8 cellular contexts compared by ENCODE assay signal in the genomic region with DNA sequence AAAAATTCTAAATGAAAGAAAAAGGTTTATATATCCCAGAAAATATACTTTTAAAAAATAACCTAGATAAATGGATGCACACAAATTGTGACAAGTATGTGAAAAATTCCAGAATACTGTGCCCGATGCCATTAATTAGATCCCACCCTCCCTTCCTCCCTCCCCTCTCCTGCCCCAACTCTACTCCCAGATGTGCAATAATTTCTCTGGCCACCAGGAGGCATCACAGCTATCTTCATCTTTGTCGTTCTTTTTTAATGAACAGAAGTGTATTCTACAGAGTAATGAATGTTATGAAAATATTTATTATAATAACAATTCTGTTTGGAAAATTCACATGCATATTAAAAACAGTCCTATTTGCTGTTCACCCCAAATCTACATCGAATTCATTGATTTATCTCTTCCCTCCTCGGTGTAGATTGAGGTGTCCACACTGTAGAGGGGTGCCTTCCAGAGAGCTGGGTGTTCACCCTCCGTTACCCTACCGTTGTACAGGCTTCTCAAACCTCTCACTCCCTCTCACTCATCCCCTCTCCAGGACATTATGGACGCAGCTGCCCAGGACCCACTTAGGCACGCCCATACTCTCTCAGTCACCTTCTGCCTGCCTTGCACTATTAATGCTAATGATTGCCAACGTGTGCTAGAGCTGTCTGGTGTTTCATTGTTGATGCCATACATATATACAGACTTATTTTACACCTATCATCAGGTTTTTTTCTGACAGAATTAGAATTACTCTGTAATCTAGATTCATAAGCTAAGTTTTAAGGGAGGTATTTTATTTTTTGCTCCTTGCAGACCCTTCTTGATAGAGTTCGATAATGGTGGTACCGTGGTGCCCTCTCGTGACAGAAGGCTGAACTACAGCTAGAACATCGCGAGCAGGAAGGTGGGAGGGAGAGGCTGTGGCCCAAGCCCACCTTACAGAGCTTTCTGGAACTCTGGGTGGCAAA. TPM values are rescaled to one million over a fixed set of nuclear protein-coding genes. Genes with fewer than 3 reads are reported as not detected.
DNase-seq lines count a peak whose midpoint lies in the region; ATAC-seq, FAIRE-seq and TF ChIP-seq lines count a peak whose summit lies in the region.

No MANE protein-coding gene starts in this region.

- no TSS peak for BruUV-seq in endothelial cell of umbilical vein (replicated peaks; lab: Mats Ljungman, UMichigan)

- H3K36me3 Mint-ChIP-seq in activated CD8-positive, alpha-beta memory T cell treated with anti-CD3 and anti-CD28 coated beads, Interleukin-2, amount 10 ng/mL, durations not matched to agents 7 days and 5 days: no peaks in the 10 kb centered on the region
- no peaks in the 10 kb centered on the region for H3K36me3 Mint-ChIP-seq in stimulated activated naive CD8-positive, alpha-beta T cell treated with anti-CD3 and anti-CD28 coated beads, Interleukin-15, Interleukin-2, amounts not matched to agents 100 ng/mL and 50 ng/mL, for 24 hours (ENCODE audit: low read depth)

- H3K9me3 ChIP-seq in endothelial cell of umbilical vein (replicated peaks; ENCODE audit: control insufficient read depth, insufficient read depth, low read length) (no peaks in the 10 kb centered on the region), mucosa of rectum (ENCODE audit: control insufficient read depth in 2 of 2, low read length in 2 of 2) (no peaks in the 10 kb centered on the region)

- intact Hi-C loops in endothelial cell of umbilical vein (cut with micrococcal nuclease): loop anchor here (1.0 to 2.0 kb wide), 3 partner anchors 16 to 225 kb away; no protein-coding TSS in a partner anchor

- H4K20me1 ChIP-seq in endothelial cell of umbilical vein (replicated peaks; ENCODE audit: control insufficient read depth, extremely low read depth, insufficient read depth, low read length): no peaks in the 10 kb centered on the region

- no peak for TF ChIP-seq POLR2A in endothelial cell of umbilical vein (IDR thresholded peaks at IDR 0.05; ENCODE audit: low read depth, low read length)

- H2AFZ ChIP-seq in endothelial cell of umbilical vein (ENCODE audit: low read depth, low read length): peak overlapping the region; percentile 34

- no peak overlapping the region; the same call in none of the 2 replicates for H3K4me3 ChIP-seq in AG10803 (ENCODE audit: low read length)
- H3K4me3 ChIP-seq in endothelial cell of umbilical vein (replicated peaks in 1 of 3; ENCODE audit: insufficient read depth in 1 of 3, low read depth in 1 of 3, low read length in 3 of 3): peak overlapping the region in 1 of 3 experiments; percentile 35
- H3K4me3 ChIP-seq in mucosa of rectum (ENCODE audit: low read length in 2 of 2): peak overlapping the region; percentile 1 to 36

- no peak overlapping the region for H3K27ac Mint-ChIP-seq in activated CD8-positive, alpha-beta memory T cell treated with anti-CD3 and anti-CD28 coated beads, Interleukin-2, amount 10 ng/mL, durations not matched to agents 7 days and 5 days
- H3K27ac Mint-ChIP-seq in stimulated activated naive CD8-positive, alpha-beta T cell treated with anti-CD3 and anti-CD28 coated beads, Interleukin-15, Interleukin-2, amounts not matched to agents 100 ng/mL and 50 ng/mL, for 24 hours: no peak overlapping the region

- DNase-seq in AG10803 (ENCODE audit: low read depth) (peak; percentile 25), HK-2 (ENCODE audit: unreplicated experiment) (peak; percentile 47), NOMO-1 treated with DMSO at 0.1 percent for 48 hours (lab: John Stamatoyannopoulos, UW; ENCODE audit: unreplicated experiment) (peak; percentile 62), endothelial cell of umbilical vein (ENCODE audit: low read depth, low spot score) (peak; percentile 68)
- peak; percentile 49 for DNase-seq in activated CD8-positive, alpha-beta memory T cell treated with anti-CD3 and anti-CD28 coated beads, Interleukin-2, amount 10 ng/mL, durations not matched to agents 7 days and 5 days

- H3K36me3 ChIP-seq in endothelial cell of umbilical vein (ENCODE audit: control insufficient read depth in 2 of 2, extremely low read depth in 1 of 2, insufficient read depth in 2 of 2, low read length in 2 of 2) (no peaks in the 10 kb centered on the region), mucosa of rectum (ENCODE audit: control insufficient read depth in 2 of 2, insufficient read depth in 2 of 2, low read length in 2 of 2) (no peaks in the 10 kb centered on the region)

- H3K27me3 Mint-ChIP-seq in activated CD8-positive, alpha-beta memory T cell treated with anti-CD3 and anti-CD28 coated beads, Interleukin-2, amount 10 ng/mL, durations not matched to agents 7 days and 5 days: no peaks in the 10 kb centered on the region
- no peaks in the 10 kb centered on the region for H3K27me3 Mint-ChIP-seq in stimulated activated naive CD8-positive, alpha-beta T cell treated with anti-CD3 and anti-CD28 coated beads, Interleukin-15, Interleukin-2, amounts not matched to agents 100 ng/mL and 50 ng/mL, for 24 hours

- dilution Hi-C loops in endothelial cell of umbilical vein (cut with MboI; ENCODE audit: extremely low pct_ligation_motif_present, low sequenced_read_pairs): no loop called here

- POLR2A ChIA-PET in endothelial cell of umbilical vein (lab: Charles Lee): no interaction called here

- ATAC-seq in GM19043 (IDR thresholded peaks at IDR 0.05; ENCODE audit: low read depth, unreplicated experiment): peak; percentile 87
- ATAC-seq in activated CD8-positive, alpha-beta memory T cell treated with anti-CD3 and anti-CD28 coated beads, Interleukin-2, amount 10 ng/mL, durations not matched to agents 7 days and 5 days: peak; percentile 70

- H3K4me2 ChIP-seq in endothelial cell of umbilical vein (ENCODE audit: insufficient read depth, low read length): peak overlapping the region; percentile 53

- CTCF ChIA-PET in activated CD8-positive, alpha-beta memory T cell treated with anti-CD3 and anti-CD28 coated beads, Interleukin-2, amount 10 ng/mL, durations not matched to agents 7 days and 5 days (lab: Charles Lee): interaction anchor here (0.7 to 2.0 kb wide), 14 partner anchors 12 to 882 kb away, joined by 3 to 10 read pairs (median 4); no protein-coding TSS in a partner anchor
- CTCF ChIA-PET in endothelial cell of umbilical vein (lab: Charles Lee): interaction anchor here (0.7 to 2.8 kb wide), 41 partner anchors 9 to 883 kb away, joined by 3 to 68 read pairs (median 4); a partner anchor contains a TSS

- peak; percentile 67 for FAIRE-seq in endothelial cell of umbilical vein (lab: Jason Lieb, UNC)

- no peaks in the 10 kb centered on the region for H3K9me1 ChIP-seq in endothelial cell of umbilical vein (replicated peaks; ENCODE audit: control insufficient read depth, extremely low read depth, insufficient read depth, low read length)

- no peaks in the 10 kb centered on the region for H3K79me2 ChIP-seq in endothelial cell of umbilical vein (ENCODE audit: control insufficient read depth, insufficient read depth, low read length)

- H3K27ac ChIP-seq in endothelial cell of umbilical vein (ENCODE audit: insufficient read depth, low read depth, low read length) (no peak overlapping the region), mucosa of rectum (ENCODE audit: low read depth in 2 of 2, low read length in 2 of 2) (no peak overlapping the region)

- H3K27me3 ChIP-seq in endothelial cell of umbilical vein (ENCODE audit: control insufficient read depth in 2 of 2, insufficient read depth in 2 of 2, low read length in 2 of 2) (no peaks in the 10 kb centered on the region), mucosa of rectum (ENCODE audit: control insufficient read depth in 2 of 2, insufficient read depth in 2 of 2, low read length in 2 of 2) (no peaks in the 10 kb centered on the region)

- no peaks in the 10 kb centered on the region for H3K9me3 Mint-ChIP-seq in activated CD8-positive, alpha-beta memory T cell treated with anti-CD3 and anti-CD28 coated beads, Interleukin-2, amount 10 ng/mL, durations not matched to agents 7 days and 5 days (ENCODE audit: low read depth)
- no peaks in the 10 kb centered on the region for H3K9me3 Mint-ChIP-seq in stimulated activated naive CD8-positive, alpha-beta T cell treated with anti-CD3 and anti-CD28 coated beads, Interleukin-15, Interleukin-2, amounts not matched to agents 100 ng/mL and 50 ng/mL, for 24 hours

- H3K4me1 Mint-ChIP-seq in activated CD8-positive, alpha-beta memory T cell treated with anti-CD3 and anti-CD28 coated beads, Interleukin-2, amount 10 ng/mL, durations not matched to agents 7 days and 5 days: peaks cover 3% of the 10 kb centered on the region
- no peaks in the 10 kb centered on the region for H3K4me1 Mint-ChIP-seq in stimulated activated naive CD8-positive, alpha-beta T cell treated with anti-CD3 and anti-CD28 coated beads, Interleukin-15, Interleukin-2, amounts not matched to agents 100 ng/mL and 50 ng/mL, for 24 hours (ENCODE audit: low read depth)

- no peak overlapping the region for H3K4me3 Mint-ChIP-seq in activated CD8-positive, alpha-beta memory T cell treated with anti-CD3 and anti-CD28 coated beads, Interleukin-2, amount 10 ng/mL, durations not matched to agents 7 days and 5 days
- peak overlapping the region; percentile 65 for H3K4me3 Mint-ChIP-seq in stimulated activated naive CD8-positive, alpha-beta T cell treated with anti-CD3 and anti-CD28 coated beads, Interleukin-15, Interleukin-2, amounts not matched to agents 100 ng/mL and 50 ng/mL, for 24 hours

- peaks cover 4% of the 10 kb centered on the region for H3K4me1 ChIP-seq in endothelial cell of umbilical vein (ENCODE audit: control insufficient read depth, extremely low read depth, insufficient read depth, low read length)
- no peaks in the 10 kb centered on the region for H3K4me1 ChIP-seq in mucosa of rectum (ENCODE audit: control insufficient read depth in 2 of 2, insufficient read depth in 2 of 2, low read length in 2 of 2)

- TF ChIP-seq CTCF in AG10803 (conservative IDR thresholded peaks at IDR 0.05; ENCODE audit: low read length) (peak; percentile 70), endothelial cell of umbilical vein (IDR thresholded peaks at IDR 0.05; ENCODE audit: extremely low read depth in 1 of 2, insufficient read depth in 1 of 2, low read depth in 1 of 2, low read length in 2 of 2) (peak; percentile 48 to 57)

- no peak overlapping the region for H3K9ac ChIP-seq in endothelial cell of umbilical vein (replicated peaks; ENCODE audit: extremely low read depth, insufficient read depth, low read length)
- no peak overlapping the region for H3K9ac ChIP-seq in mucosa of rectum (ENCODE audit: low read depth in 1 of 2, low read length in 2 of 2)

RNA-seq across cellular contexts. Expression of a gene that starts 14.1 kb away (rescaled TPM):
- total RNA-seq in activated CD8-positive, alpha-beta memory T cell treated with anti-CD3 and anti-CD28 coated beads, Interleukin-2, amount 10 ng/mL, durations not matched to agents 7 days and 5 days: under 1 TPM; 0.33 to 0.55 TPM
- total RNA-seq in endothelial cell of umbilical vein: 1.4 and 1.9 TPM in 2 replicates
- polyA plus RNA-seq in endothelial cell of umbilical vein: 0.68 and 1.1 TPM in 2 replicates
- 0.10 and 0.15 TPM in 2 replicates for polyA plus RNA-seq in endothelial cell of umbilical vein (2011; cell fraction: cytosol; rRNA removed)
- 5.9 and 7.6 TPM in 2 replicates for polyA plus RNA-seq in endothelial cell of umbilical vein (2011; cell fraction: nucleus; rRNA removed)
- polyA plus RNA-seq in endothelial cell of umbilical vein (2012): not detected in 2 replicates
- polyA minus RNA-seq in endothelial cell of umbilical vein: 9.8 and 15.4 TPM in 2 replicates
- polyA minus RNA-seq in endothelial cell of umbilical vein (2011; cell fraction: cytosol; rRNA and poly(A)+ RNA removed): not detected
- 30.6 TPM in 2 replicates for polyA minus RNA-seq in endothelial cell of umbilical vein (2011; cell fraction: nucleus; rRNA and poly(A)+ RNA removed)
